In the genomic region with DNA sequence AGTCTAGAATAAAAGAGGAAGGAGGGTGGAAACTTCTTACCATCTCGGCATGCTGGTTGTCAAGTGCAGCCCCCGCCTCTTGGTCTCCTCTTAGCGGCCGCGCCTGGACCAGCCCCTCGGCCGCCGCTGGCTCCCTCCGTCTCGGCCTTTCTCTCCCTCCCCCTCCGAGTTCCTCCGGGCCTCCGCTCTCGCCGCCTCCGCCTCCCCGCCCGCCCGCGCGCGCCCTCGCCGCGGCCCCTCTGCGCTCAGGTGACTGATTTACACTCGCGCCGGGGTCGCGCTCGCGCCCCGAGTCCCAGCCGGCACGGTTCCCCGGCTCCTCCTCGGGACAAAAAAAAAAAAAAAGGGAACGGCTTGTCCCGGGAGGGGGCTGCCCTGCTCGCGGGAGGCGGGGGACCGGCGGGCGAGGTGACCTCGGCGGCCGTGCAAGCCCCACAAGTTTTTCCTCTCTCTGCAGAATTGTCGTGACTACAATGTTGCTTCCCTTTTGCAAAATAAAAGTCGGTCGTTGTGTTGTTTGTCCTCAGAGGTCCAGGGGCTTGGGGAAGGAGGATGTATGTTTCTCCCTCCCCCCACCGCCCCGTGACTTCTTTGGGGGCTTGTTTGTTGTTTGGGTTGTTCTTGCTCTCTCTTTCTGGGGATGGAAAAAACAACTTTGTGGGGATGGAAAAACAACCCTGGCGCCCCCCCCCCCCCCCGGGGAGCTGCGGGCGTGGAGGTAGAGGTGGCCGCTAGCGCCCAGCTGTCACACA, we compare ENCODE assay signal across 8 cellular contexts. TPM values are rescaled to one million over a fixed set of nuclear protein-coding genes. Genes with fewer than 3 reads are reported as not detected.
DNase-seq lines count a peak whose midpoint lies in the region; ATAC-seq and TF ChIP-seq lines count a peak whose summit lies in the region.

A gene with protein sequence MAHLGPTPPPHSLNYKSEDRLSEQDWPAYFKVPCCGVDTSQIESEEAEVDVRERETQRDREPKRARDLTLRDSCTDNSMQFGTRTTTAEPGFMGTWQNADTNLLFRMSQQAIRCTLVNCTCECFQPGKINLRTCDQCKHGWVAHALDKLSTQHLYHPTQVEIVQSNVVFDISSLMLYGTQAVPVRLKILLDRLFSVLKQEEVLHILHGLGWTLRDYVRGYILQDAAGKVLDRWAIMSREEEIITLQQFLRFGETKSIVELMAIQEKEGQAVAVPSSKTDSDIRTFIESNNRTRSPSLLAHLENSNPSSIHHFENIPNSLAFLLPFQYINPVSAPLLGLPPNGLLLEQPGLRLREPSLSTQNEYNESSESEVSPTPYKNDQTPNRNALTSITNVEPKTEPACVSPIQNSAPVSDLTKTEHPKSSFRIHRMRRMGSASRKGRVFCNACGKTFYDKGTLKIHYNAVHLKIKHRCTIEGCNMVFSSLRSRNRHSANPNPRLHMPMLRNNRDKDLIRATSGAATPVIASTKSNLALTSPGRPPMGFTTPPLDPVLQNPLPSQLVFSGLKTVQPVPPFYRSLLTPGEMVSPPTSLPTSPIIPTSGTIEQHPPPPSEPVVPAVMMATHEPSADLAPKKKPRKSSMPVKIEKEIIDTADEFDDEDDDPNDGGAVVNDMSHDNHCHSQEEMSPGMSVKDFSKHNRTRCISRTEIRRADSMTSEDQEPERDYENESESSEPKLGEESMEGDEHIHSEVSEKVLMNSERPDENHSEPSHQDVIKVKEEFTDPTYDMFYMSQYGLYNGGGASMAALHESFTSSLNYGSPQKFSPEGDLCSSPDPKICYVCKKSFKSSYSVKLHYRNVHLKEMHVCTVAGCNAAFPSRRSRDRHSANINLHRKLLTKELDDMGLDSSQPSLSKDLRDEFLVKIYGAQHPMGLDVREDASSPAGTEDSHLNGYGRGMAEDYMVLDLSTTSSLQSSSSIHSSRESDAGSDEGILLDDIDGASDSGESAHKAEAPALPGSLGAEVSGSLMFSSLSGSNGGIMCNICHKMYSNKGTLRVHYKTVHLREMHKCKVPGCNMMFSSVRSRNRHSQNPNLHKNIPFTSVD (minus strand): TSS at position 65 of the 752 bp plus-strand sequence. CDS start 22 bp downstream, at position 43.

- peaks cover 0 to 9% (median 0%) of the 10 kb centered on the region in 5 donors for H3K9me3 Mint-ChIP-seq in CD8-positive, alpha-beta memory T cell
- H3K9me3 Mint-ChIP-seq in activated naive CD8-positive, alpha-beta T cell treated with anti-CD3 and anti-CD28 coated beads, Interleukin-2, amount 50 U/mL, for 24 hours, result no peaks in the 10 kb centered on the region

- dilution Hi-C loops in IMR-90 (cut with HindIII; ENCODE audit: low sequenced_read_pairs, unreplicated experiment), result no loop called here

- no peaks in the 10 kb centered on the region for H4K20me1 ChIP-seq in IMR-90 (ENCODE audit: insufficient read depth, low read length)

- peaks cover 5% of the 10 kb centered on the region; the same call in 1 of the 2 replicates for H3K9me1 ChIP-seq in IMR-90 (ENCODE audit: insufficient read depth, low read length)

- H2BK15ac ChIP-seq in IMR-90 (ENCODE audit: low read depth, low read length), result peak within 1 kb of the TSS; percentile 88; the same call in 2 of the 3 replicates

- H3K36me3 Mint-ChIP-seq in CD8-positive, alpha-beta memory T cell, result no peaks in the 10 kb centered on the region
- H3K36me3 Mint-ChIP-seq in activated naive CD8-positive, alpha-beta T cell treated with anti-CD3 and anti-CD28 coated beads, Interleukin-2, amount 50 U/mL, for 24 hours (ENCODE audit: low read depth), result no peaks in the 10 kb centered on the region

- peak within 1 kb of the TSS; percentile 91 for H4K91ac ChIP-seq in IMR-90 (ENCODE audit: insufficient read depth, low read depth, low read length)

- H4K5ac ChIP-seq in IMR-90 (ENCODE audit: low read depth, low read length), result peak within 1 kb of the TSS; percentile 96

- no peak for TF ChIP-seq POLR2A in IMR-90 (IDR thresholded peaks at IDR 0.05; ENCODE audit: low read depth, low read length)

- CTCF ChIA-PET in CD8-positive, alpha-beta memory T cell (lab: Charles Lee), result no interaction called here
- CTCF ChIA-PET in IMR-90 (lab: Yijun Ruan, JAX), result no interaction called here

- TF ChIP-seq CTCF in IMR-90 (conservative IDR thresholded peaks at IDR 0.05; ENCODE audit: low read depth, low read length) (0 out of 2 replicates have a peak, but pooled peaks have one; percentile 22), right atrium auricular region (IDR thresholded peaks at IDR 0.05) (peak in 1 of 2 donors; percentile 25)

- POLR2A ChIA-PET in CD8-positive, alpha-beta memory T cell (lab: Charles Lee), result no interaction called here
- POLR2A ChIA-PET in IMR-90 (lab: Charles Lee; ENCODE audit: unreplicated experiment), result interaction anchor here (0.6 to 0.7 kb wide), 3 partner anchors 93 to 254 kb away, joined by 3 to 19 read pairs (median 3); no protein-coding TSS in a partner anchor

- H3K4me1 Mint-ChIP-seq in CD8-positive, alpha-beta memory T cell, result peaks cover 0 to 5% (median 2%) of the 10 kb centered on the region in 3 donors
- H3K4me1 Mint-ChIP-seq in activated naive CD8-positive, alpha-beta T cell treated with anti-CD3 and anti-CD28 coated beads, Interleukin-2, amount 50 U/mL, for 24 hours, result peaks cover 2% of the 10 kb centered on the region

- H3K14ac ChIP-seq in IMR-90 (replicated peaks; ENCODE audit: low read depth, low read length), result peak within 1 kb of the TSS; percentile 95

- H4K8ac ChIP-seq in IMR-90 (ENCODE audit: low read depth in 2 of 2, low read length in 2 of 2), result peak within 1 kb of the TSS; percentile 37 to 90

- peak within 1 kb of the TSS; percentile 99 for H3K9ac ChIP-seq in IMR-90 (ENCODE audit: low read depth, low read length)

- TF ChIP-seq RAD21 in IMR-90 (IDR thresholded peaks at IDR 0.05; ENCODE audit: low read length), result no peak

- H3K27ac Mint-ChIP-seq in CD8-positive, alpha-beta memory T cell, result peak within 1 kb of the TSS in 2 of 8 donors; percentile 9 to 47
- H3K27ac Mint-ChIP-seq in activated naive CD8-positive, alpha-beta T cell treated with anti-CD3 and anti-CD28 coated beads, Interleukin-2, amount 50 U/mL, for 24 hours, result no peak within 1 kb of the TSS

- peak within 1 kb of the TSS; percentile 95 for H3K4ac ChIP-seq in IMR-90 (ENCODE audit: low read depth, low read length)

- peak within 1 kb of the TSS; percentile 85 for H2BK5ac ChIP-seq in IMR-90 (ENCODE audit: low read depth, low read length, poor library complexity, severe bottlenecking)

- H3K36me3 ChIP-seq in CD8-positive, alpha-beta memory T cell (ENCODE audit: insufficient read depth, low read length), result no peaks in the 10 kb centered on the region
- H3K36me3 ChIP-seq in IMR-90 (ENCODE audit: control insufficient read depth, insufficient read depth, low read length) (no peaks in the 10 kb centered on the region), right atrium auricular region (no peaks in the 10 kb centered on the region)

- peak within 1 kb of the TSS; percentile 85 for H3K56ac ChIP-seq in IMR-90 (ENCODE audit: extremely low read depth, insufficient read depth, low read length)

- H2AFZ ChIP-seq in IMR-90 (replicated peaks; ENCODE audit: low read length, poor library complexity), result peak within 1 kb of the TSS; percentile 88

- no peaks in the 10 kb centered on the region for H3K27me3 ChIP-seq in CD8-positive, alpha-beta memory T cell (ENCODE audit: insufficient read depth, low read length, poor library complexity, severe bottlenecking)
- no peaks in the 10 kb centered on the region for H3K27me3 ChIP-seq in IMR-90 (ENCODE audit: control insufficient read depth, insufficient read depth, low read length)
- no peaks in the 10 kb centered on the region for H3K27me3 ChIP-seq in right atrium auricular region

- in situ Hi-C loops in IMR-90 (cut with MboI; ENCODE audit: low sequenced_read_pairs), result no loop called here

- H2BK120ac ChIP-seq in IMR-90 (ENCODE audit: low read depth, low read length), result peak within 1 kb of the TSS; percentile 88

- H3K23ac ChIP-seq in IMR-90 (ENCODE audit: low read depth, low read length), result peak within 1 kb of the TSS; percentile 96

- H3K27me3 Mint-ChIP-seq in CD8-positive, alpha-beta memory T cell, result peaks cover 20 to 37% of the 10 kb centered on the region in 2 donors
- peaks cover 41% of the 10 kb centered on the region for H3K27me3 Mint-ChIP-seq in activated naive CD8-positive, alpha-beta T cell treated with anti-CD3 and anti-CD28 coated beads, Interleukin-2, amount 50 U/mL, for 24 hours

- 0% methylated on average over 9 of the region's 60 CpGs; no CpG with 5 or more reads in 1 of the 2 experiments for WGBS in IMR-90 (ENCODE audit: extremely low coverage in 2 of 2, insufficient read length in 1 of 2), 2 experiments

- DNase-seq in CD8-positive, alpha-beta memory T cell, result no peak
- DNase-seq in IMR-90, result peak; percentile 60
- DNase-seq in activated naive CD8-positive, alpha-beta T cell treated with anti-CD3 and anti-CD28 coated beads, Interleukin-2, amount 50 U/mL, for 24 hours, result no peak
- DNase-seq in right atrium auricular region (ENCODE audit: low spot score), result peak; percentile 64
- DNase-seq in pons (ENCODE audit: low spot score), result peak; percentile 18
- no peak for DNase-seq in H4 (ENCODE audit: low spot score)

- peak within 1 kb of the TSS; percentile 100 for H3K4me2 ChIP-seq in IMR-90 (ENCODE audit: low read depth, low read length)

- intact Hi-C loops in IMR-90 (cut with micrococcal nuclease), result loop anchor here (1.0 to 10.0 kb wide), 6 partner anchors 117 to 678 kb away; no protein-coding TSS in a partner anchor

- peak within 1 kb of the TSS in 4 of 7 donors; percentile 66 to 88 (median 68) for H3K4me3 Mint-ChIP-seq in CD8-positive, alpha-beta memory T cell
- H3K4me3 Mint-ChIP-seq in activated naive CD8-positive, alpha-beta T cell treated with anti-CD3 and anti-CD28 coated beads, Interleukin-2, amount 50 U/mL, for 24 hours, result peak within 1 kb of the TSS; percentile 68

- peak within 1 kb of the TSS; percentile 97 for H3K18ac ChIP-seq in IMR-90 (ENCODE audit: low read depth, low read length)

- H2AK9ac ChIP-seq in IMR-90 (replicated peaks; ENCODE audit: low read depth, low read length, poor library complexity), result peak within 1 kb of the TSS; percentile 79

- H3K79me1 ChIP-seq in IMR-90 (ENCODE audit: low read depth in 1 of 2, low read length in 2 of 2), result peaks cover 5 to 19% of the 10 kb centered on the region in 2 experiments; a peak in 2 of 4 replicates

- H3K4me3 ChIP-seq in CD8-positive, alpha-beta memory T cell (ENCODE audit: low read length), result no peak within 1 kb of the TSS
- H3K4me3 ChIP-seq in IMR-90 (ENCODE audit: insufficient read depth, low read depth, low read length) (peak within 1 kb of the TSS; percentile 89), right atrium auricular region (peak within 1 kb of the TSS; percentile 64 to 65)

- no peaks in the 10 kb centered on the region for H3K4me1 ChIP-seq in CD8-positive, alpha-beta memory T cell (ENCODE audit: insufficient read depth, low read length)
- H3K4me1 ChIP-seq in IMR-90 (ENCODE audit: control insufficient read depth, insufficient read depth, low read length) (peaks cover 5% of the 10 kb centered on the region; the same call in 1 of the 2 replicates), right atrium auricular region (peaks cover 0 to 22% of the 10 kb centered on the region in 2 donors)

- ATAC-seq in IMR-90 (ENCODE audit: low read depth), result peak; percentile 63
- no peak for ATAC-seq in activated naive CD8-positive, alpha-beta T cell treated with anti-CD3 and anti-CD28 coated beads, Interleukin-2, amount 50 U/mL, for 24 hours
- no peak for ATAC-seq in HG03521 (IDR thresholded peaks at IDR 0.05; ENCODE audit: unreplicated experiment)
- no peak for ATAC-seq in GM18870 (IDR thresholded peaks at IDR 0.05; ENCODE audit: unreplicated experiment)

- H2AK5ac ChIP-seq in IMR-90 (ENCODE audit: low read depth, low read length), result peak within 1 kb of the TSS; percentile 85

- H2BK20ac ChIP-seq in IMR-90 (ENCODE audit: low read depth, low read length), result peak within 1 kb of the TSS; percentile 86

- no peaks in the 10 kb centered on the region for H3K9me3 ChIP-seq in CD8-positive, alpha-beta memory T cell (ENCODE audit: low read length)
- H3K9me3 ChIP-seq in IMR-90 (ENCODE audit: control insufficient read depth, insufficient read depth, low read length), result no peaks in the 10 kb centered on the region
- no peaks in the 10 kb centered on the region for H3K9me3 ChIP-seq in right atrium auricular region

- BruUV-seq in IMR-90 (replicated peaks; lab: Mats Ljungman, UMichigan), result no TSS peak

- H3K27ac ChIP-seq in CD8-positive, alpha-beta memory T cell (ENCODE audit: low read depth, low read length), result no peak within 1 kb of the TSS
- peak within 1 kb of the TSS; percentile 90 for H3K27ac ChIP-seq in IMR-90 (ENCODE audit: insufficient read depth, low read length)
- peak within 1 kb of the TSS; percentile 71 to 86 for H3K27ac ChIP-seq in right atrium auricular region

RNA-seq across cellular contexts. Expression of the gene that starts here (rescaled TPM):
- under 1 TPM in 1 of 2 experiments, not detected in 1; 0.18 TPM for total RNA-seq in CD8-positive, alpha-beta memory T cell
- polyA plus RNA-seq in CD8-positive, alpha-beta memory T cell, result not detected
- total RNA-seq in IMR-90 (2012; rRNA removed) (37.8 and 45.2 TPM in 2 replicates), right atrium auricular region (10 to 100 TPM; 68.3 to 77.6 TPM)
- polyA plus RNA-seq in IMR-90 (2012; rRNA removed), result 15.5 and 16.6 TPM in 2 replicates
- 6.6 and 8.4 TPM in 2 replicates for polyA plus RNA-seq in IMR-90 (2012; cell fraction: cytosol; rRNA removed)
- polyA plus RNA-seq in IMR-90 (2012; cell fraction: nucleus; rRNA removed; ENCODE audit: low replicate concordance), result 23.9 and 49.3 TPM in 2 replicates
- 1.2 and 2.7 TPM in 2 replicates for total RNA-seq in H4 (2014; rRNA removed; shearing (Covaris generic))

Comparison
In these comparisons a context has a peak if more than half of its experiments do, and no peak if none do; other contexts are left out.
1. RNA of the gene that starts here (total RNA-seq): 68.3 to 77.6 TPM in right atrium auricular region and 37.8 to 45.2 TPM in IMR-90; 1.2 to 2.7 TPM in H4 and 0.18 TPM in CD8-positive, alpha-beta memory T cell; every median in the first group is over 10 times any median in the second.
2. DNase-seq: peak in IMR-90 (single experiment), right atrium auricular region (single experiment) and pons (single experiment); none in CD8-positive, alpha-beta memory T cell (0 of 5), activated naive CD8-positive, alpha-beta T cell treated with anti-CD3 and anti-CD28 coated beads, Interleukin-2, amount 50 U/mL, for 24 hours (single experiment) and H4 (single experiment).